Comparison of ENCODE assay signal across 26 cellular contexts in genomic region chr4:53730431-53730830, GRCh38.
"Had no signal": no experiment of that assay in that cellular context is flagged by ENCODE, and none has a peak within 500 bp of the region (broad histone marks: within the 10 kb centered on the region; RNA-seq: fewer than 3 reads in every experiment).

No MANE protein-coding gene starts in this region.

- ATAC-seq: activated CD4-positive, alpha-beta T cell treated with anti-CD3 and anti-CD28 coated beads for 36 hours; activated T-cell treated with anti-CD3 and anti-CD28 coated beads, Interleukin-2, amount 50 U/mL, for 72 hours had no signal

- H3K9me3 Mint-ChIP-seq: activated CD4-positive, alpha-beta memory T cell treated with anti-CD3 and anti-CD28 coated beads, Interleukin-2, amount 10 ng/mL, durations not matched to agents 7 days and 5 days; activated naive CD4-positive, alpha-beta T cell treated with anti-CD3 and anti-CD28 coated beads, Interleukin-2, amount 10 ng/mL, durations not matched to agents 7 days and 5 days; activated naive CD8-positive, alpha-beta T cell treated with anti-CD3 and anti-CD28 coated beads for 36 hours had no signal

- DNase-seq: activated CD4-positive, alpha-beta memory T cell treated with anti-CD3 and anti-CD28 coated beads, Interleukin-2, amount 10 ng/mL, durations not matched to agents 7 days and 5 days; activated CD4-positive, alpha-beta T cell treated with anti-CD3 and anti-CD28 coated beads for 36 hours; activated CD4-positive, alpha-beta T cell treated with anti-CD3 and anti-CD28 coated beads, Interleukin-2, amount 50 U/mL, for 1 hour; activated CD8-positive, alpha-beta memory T cell treated with anti-CD3 and anti-CD28 coated beads, Interleukin-2, amount 50 U/mL, for 4 hours; activated gamma-delta T cell treated with Interleukin-2 at 50 U/mL for 16 hours; activated naive CD4-positive, alpha-beta T cell treated with anti-CD3 and anti-CD28 coated beads, Interleukin-2, amount 10 ng/mL, durations not matched to agents 7 days and 5 days; activated naive CD8-positive, alpha-beta T cell treated with anti-CD3 and anti-CD28 coated beads for 36 hours; activated T-cell treated with anti-CD3 and anti-CD28 coated beads, Interleukin-2, amount 50 U/mL, for 72 hours; central memory CD4-positive, alpha-beta T cell; MG63; MV-4-11; NCI-H1092 treated with DMSO at 0.1 percent for 48 hours; NCI-H1417 treated with DMSO at 0.1 percent for 48 hours; NCI-H187; NCI-H2081; NCI-H510A treated with DMSO at 0.1 percent for 48 hours; NCI-H69; Peyer's patch; Right ventricle myocardium superior; SJCRH30; SK-N-SH; T-helper 1 cell; WERI-Rb-1 had no signal

- H3K27me3 ChIP-seq: MG63, Peyer's patch, SJCRH30 had no signal

- H3K27me3 Mint-ChIP-seq: activated CD4-positive, alpha-beta memory T cell treated with anti-CD3 and anti-CD28 coated beads, Interleukin-2, amount 10 ng/mL, durations not matched to agents 7 days and 5 days; activated naive CD4-positive, alpha-beta T cell treated with anti-CD3 and anti-CD28 coated beads, Interleukin-2, amount 10 ng/mL, durations not matched to agents 7 days and 5 days had no signal

- H3K9me3 ChIP-seq: Peyer's patch, SJCRH30, SK-N-SH had no signal

- H3K36me3 Mint-ChIP-seq: activated naive CD4-positive, alpha-beta T cell treated with anti-CD3 and anti-CD28 coated beads, Interleukin-2, amount 10 ng/mL, durations not matched to agents 7 days and 5 days; activated naive CD8-positive, alpha-beta T cell treated with anti-CD3 and anti-CD28 coated beads for 36 hours had no signal

- FAIRE-seq: bronchial epithelial cell had no signal

- H3K4me3 ChIP-seq: MG63, Peyer's patch, SJCRH30 had no signal

- H3K4me1 ChIP-seq: Peyer's patch, SJCRH30 had no signal

- H3K27ac Mint-ChIP-seq: activated CD4-positive, alpha-beta memory T cell treated with anti-CD3 and anti-CD28 coated beads, Interleukin-2, amount 10 ng/mL, durations not matched to agents 7 days and 5 days; activated CD4-positive, alpha-beta T cell treated with anti-CD3 and anti-CD28 coated beads for 36 hours; activated naive CD4-positive, alpha-beta T cell treated with anti-CD3 and anti-CD28 coated beads, Interleukin-2, amount 10 ng/mL, durations not matched to agents 7 days and 5 days; activated naive CD8-positive, alpha-beta T cell treated with anti-CD3 and anti-CD28 coated beads for 36 hours; activated T-cell treated with anti-CD3 and anti-CD28 coated beads, Interleukin-2, amount 50 U/mL, for 72 hours; activated T-helper 2 cell treated with anti-CD3 and anti-CD28 coated beads, Interferon-gamma antibody, Interleukin-2, Interleukin-4, amounts not matched to agents 10 μg/mL and 5 μg/mL and 100 μg/mL, durations not matched to agents 14 hours and 24 hours and 36 hours had no signal

- H3K36me3 ChIP-seq: MG63, Peyer's patch, SJCRH30, WERI-Rb-1 had no signal

- H3K4me3 Mint-ChIP-seq: activated CD4-positive, alpha-beta memory T cell treated with anti-CD3 and anti-CD28 coated beads, Interleukin-2, amount 10 ng/mL, durations not matched to agents 7 days and 5 days; activated CD4-positive, alpha-beta T cell treated with anti-CD3 and anti-CD28 coated beads for 36 hours; activated naive CD4-positive, alpha-beta T cell treated with anti-CD3 and anti-CD28 coated beads, Interleukin-2, amount 10 ng/mL, durations not matched to agents 7 days and 5 days; activated naive CD8-positive, alpha-beta T cell treated with anti-CD3 and anti-CD28 coated beads for 36 hours; activated T-cell treated with anti-CD3 and anti-CD28 coated beads, Interleukin-2, amount 50 U/mL, for 72 hours had no signal

- H3K4me2 ChIP-seq: SK-N-SH had no signal

- H3K9ac ChIP-seq: SK-N-SH had no signal

- H3K27ac ChIP-seq: Peyer's patch, RWPE1, SJCRH30, WERI-Rb-1 had no signal

- H3K4me1 Mint-ChIP-seq: activated CD4-positive, alpha-beta memory T cell treated with anti-CD3 and anti-CD28 coated beads, Interleukin-2, amount 10 ng/mL, durations not matched to agents 7 days and 5 days; activated CD4-positive, alpha-beta T cell treated with anti-CD3 and anti-CD28 coated beads for 36 hours; activated naive CD4-positive, alpha-beta T cell treated with anti-CD3 and anti-CD28 coated beads, Interleukin-2, amount 10 ng/mL, durations not matched to agents 7 days and 5 days; activated naive CD8-positive, alpha-beta T cell treated with anti-CD3 and anti-CD28 coated beads for 36 hours had no signal
